In genomic region chr2:218271487-218271797, GRCh38 we compare ENCODE assay signal across 9 cellular contexts. TPM values are rescaled to one million over a fixed set of nuclear protein-coding genes. Genes with fewer than 3 reads are reported as not detected.
DNase-seq lines count a peak whose midpoint lies in the region; ATAC-seq, FAIRE-seq and TF ChIP-seq lines count a peak whose summit lies in the region.
"Had no signal": no experiment of that assay in that cellular context is flagged by ENCODE, and none has a peak within 500 bp of the region (broad histone marks: within the 10 kb centered on the region; RNA-seq: fewer than 3 reads in every experiment).

No MANE protein-coding gene starts in this region.

- intact Hi-C loops in natural killer cell (cut with micrococcal nuclease), result loop anchor here (10.0 kb wide), 1 partner anchor 583 kb away; the partner anchor contains the start of gene WNT6

- DNase-seq in AG09309 (ENCODE audit: low read depth) (no peak), coronary artery (ENCODE audit: low spot score) (no peak), natural killer cell (no peak), NCI-H2029 treated with DMSO at 0.1 percent for 48 hours (lab: John Stamatoyannopoulos, UW) (no peak), D721Med (ENCODE audit: insufficient read length, low spot score) (no peak), NCI-H526 (lab: John Stamatoyannopoulos, UW) (no peak), NCI-H2081 (lab: John Stamatoyannopoulos, UW) (no peak)
- DNase-seq: NCI-H1930 had no signal

- no peak for FAIRE-seq in D721Med (lab: Jason Lieb, UNC)

- no peak for ATAC-seq in natural killer cell

- peaks cover 31 to 56% of the 10 kb centered on the region in 2 donors for H3K4me1 Mint-ChIP-seq in natural killer cell

- H3K36me3 Mint-ChIP-seq in natural killer cell, result no peaks in the 10 kb centered on the region

- no peaks in the 10 kb centered on the region for H3K27me3 Mint-ChIP-seq in natural killer cell (ENCODE audit: low read depth in 2 of 2)

- peaks cover 50% of the 10 kb centered on the region for H3K36me3 ChIP-seq in KOPT-K1 (ENCODE audit: insufficient read depth, low read length)

- no peak for TF ChIP-seq CTCF in AG09309 (IDR thresholded peaks at IDR 0.05; ENCODE audit: control insufficient read depth, insufficient read depth, low read depth, low read length, missing control alignments)
- TF ChIP-seq CTCF in coronary artery (IDR thresholded peaks at IDR 0.05), result no peak
- no peak for TF ChIP-seq CTCF in natural killer cell (IDR thresholded peaks at IDR 0.05)
- TF ChIP-seq CTCF in D721Med (IDR thresholded peaks at IDR 0.05; ENCODE audit: insufficient read depth, missing control alignments), result no peak

- no peaks in the 10 kb centered on the region for H3K9me3 Mint-ChIP-seq in natural killer cell

- H3K4me3 ChIP-seq in AG09309 (ENCODE audit: control insufficient read depth, low read depth, low read length) (peak overlapping the region; percentile 87), coronary artery (peak overlapping the region; percentile 84)

- H3K27ac Mint-ChIP-seq in natural killer cell, result peak overlapping the region; percentile 84 to 88

- peak overlapping the region; percentile 78 for H3K27ac ChIP-seq in KOPT-K1 (ENCODE audit: low read depth, low read length, poor library complexity, severe bottlenecking)
- H3K27ac ChIP-seq in coronary artery, result peak overlapping the region; percentile 39 to 82

- peak overlapping the region; percentile 96 for H3K4me3 Mint-ChIP-seq in natural killer cell

- H3K9me3 ChIP-seq in KOPT-K1 (ENCODE audit: insufficient read depth, low read length, poor library complexity, severe bottlenecking), result no peaks in the 10 kb centered on the region

RNA-seq across cellular contexts. Expression of gene PNKD, which starts 1.1 kb away (rescaled TPM):
- total RNA-seq in natural killer cell, result 10 to 100 TPM; 18.8 to 21.3 (median 18.9) TPM

RNA-seq across cellular contexts. Expression of gene AAMP, which starts 1.5 kb away (rescaled TPM):
- total RNA-seq in natural killer cell, result 10 to 100 TPM; 52.5 to 61.6 (median 60.0) TPM

RNA-seq across cellular contexts. Expression of gene GPBAR1, which starts 10.6 kb away (rescaled TPM):
- 1 to 10 TPM; 1.4 to 3.3 (median 2.6) TPM for total RNA-seq in natural killer cell

RNA-seq across cellular contexts. Expression of gene TMBIM1, which starts 20.9 kb away (rescaled TPM):
- total RNA-seq in natural killer cell, result 100 to 1,000 TPM in 1 of 3 donors, 10 to 100 TPM in 2; 84.9 to 107 (median 95.1) TPM

RNA-seq across cellular contexts. Expression of gene ARPC2, which starts 54.5 kb away (rescaled TPM):
- total RNA-seq in natural killer cell, result 100 to 1,000 TPM; 824 to 880 (median 830) TPM
